1 cellular context compared by ENCODE assay signal in the genomic region with DNA sequence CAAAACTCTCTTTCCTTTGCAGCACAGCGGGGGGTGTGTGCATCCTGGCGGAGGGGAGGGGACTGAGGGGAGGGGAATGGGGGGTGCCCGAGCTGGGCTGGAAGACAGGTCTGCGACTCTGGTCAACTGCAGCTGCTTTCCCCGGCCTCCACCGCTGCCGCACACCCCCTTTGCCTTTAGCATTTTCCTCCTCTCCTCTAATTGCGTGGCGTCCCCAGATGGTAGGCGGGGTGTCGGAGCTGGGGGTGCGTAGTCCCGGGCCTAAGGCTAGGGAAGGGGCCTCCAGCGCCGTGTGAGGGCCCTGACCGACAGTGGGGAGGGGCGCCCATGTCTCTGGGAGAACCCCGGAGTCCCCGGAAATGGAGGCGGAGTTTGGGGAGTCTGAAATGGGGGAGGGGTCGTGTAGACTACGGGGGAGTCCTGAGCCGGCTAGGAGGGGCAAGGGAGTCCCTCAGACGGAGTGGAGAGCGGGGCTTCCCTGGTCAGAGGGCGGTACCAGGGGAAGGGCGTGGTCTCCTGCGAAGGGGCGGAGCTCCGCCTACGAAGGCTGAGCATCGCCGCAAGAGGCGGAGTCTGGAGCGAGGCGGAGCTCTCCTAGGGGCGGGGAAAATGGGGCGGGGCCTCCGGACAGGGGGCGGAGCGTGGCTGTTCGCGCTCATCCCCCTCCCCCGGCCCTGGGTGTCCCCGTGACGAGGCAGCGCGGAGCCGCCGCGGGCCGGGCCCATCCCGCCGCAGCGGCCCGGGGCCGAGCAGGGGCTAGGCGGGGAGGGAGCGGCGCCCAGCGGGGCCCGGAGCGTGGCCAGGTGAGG.
TF ChIP-seq lines count a peak whose summit lies in the region.

A gene with protein sequence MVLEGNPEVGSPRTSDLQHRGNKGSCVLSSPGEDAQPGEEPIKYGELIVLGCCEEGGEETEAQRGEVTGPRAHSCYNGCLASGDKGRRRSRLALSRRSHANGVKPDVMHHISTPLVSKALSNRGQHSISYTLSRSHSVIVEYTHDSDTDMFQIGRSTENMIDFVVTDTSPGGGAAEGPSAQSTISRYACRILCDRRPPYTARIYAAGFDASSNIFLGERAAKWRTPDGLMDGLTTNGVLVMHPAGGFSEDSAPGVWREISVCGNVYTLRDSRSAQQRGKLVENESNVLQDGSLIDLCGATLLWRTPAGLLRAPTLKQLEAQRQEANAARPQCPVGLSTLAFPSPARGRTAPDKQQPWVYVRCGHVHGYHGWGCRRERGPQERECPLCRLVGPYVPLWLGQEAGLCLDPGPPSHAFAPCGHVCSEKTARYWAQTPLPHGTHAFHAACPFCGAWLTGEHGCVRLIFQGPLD (plus strand): TSS at position 681 of the 809 bp plus-strand sequence. CDS start 1,224 bp downstream, outside the sequence.

TF ChIP-seq in K562, 482 proteins besides CTCF, POLR2A, EP300 and RAD21 (continued from another document):
- TF ChIP-seq, protein P1, sequence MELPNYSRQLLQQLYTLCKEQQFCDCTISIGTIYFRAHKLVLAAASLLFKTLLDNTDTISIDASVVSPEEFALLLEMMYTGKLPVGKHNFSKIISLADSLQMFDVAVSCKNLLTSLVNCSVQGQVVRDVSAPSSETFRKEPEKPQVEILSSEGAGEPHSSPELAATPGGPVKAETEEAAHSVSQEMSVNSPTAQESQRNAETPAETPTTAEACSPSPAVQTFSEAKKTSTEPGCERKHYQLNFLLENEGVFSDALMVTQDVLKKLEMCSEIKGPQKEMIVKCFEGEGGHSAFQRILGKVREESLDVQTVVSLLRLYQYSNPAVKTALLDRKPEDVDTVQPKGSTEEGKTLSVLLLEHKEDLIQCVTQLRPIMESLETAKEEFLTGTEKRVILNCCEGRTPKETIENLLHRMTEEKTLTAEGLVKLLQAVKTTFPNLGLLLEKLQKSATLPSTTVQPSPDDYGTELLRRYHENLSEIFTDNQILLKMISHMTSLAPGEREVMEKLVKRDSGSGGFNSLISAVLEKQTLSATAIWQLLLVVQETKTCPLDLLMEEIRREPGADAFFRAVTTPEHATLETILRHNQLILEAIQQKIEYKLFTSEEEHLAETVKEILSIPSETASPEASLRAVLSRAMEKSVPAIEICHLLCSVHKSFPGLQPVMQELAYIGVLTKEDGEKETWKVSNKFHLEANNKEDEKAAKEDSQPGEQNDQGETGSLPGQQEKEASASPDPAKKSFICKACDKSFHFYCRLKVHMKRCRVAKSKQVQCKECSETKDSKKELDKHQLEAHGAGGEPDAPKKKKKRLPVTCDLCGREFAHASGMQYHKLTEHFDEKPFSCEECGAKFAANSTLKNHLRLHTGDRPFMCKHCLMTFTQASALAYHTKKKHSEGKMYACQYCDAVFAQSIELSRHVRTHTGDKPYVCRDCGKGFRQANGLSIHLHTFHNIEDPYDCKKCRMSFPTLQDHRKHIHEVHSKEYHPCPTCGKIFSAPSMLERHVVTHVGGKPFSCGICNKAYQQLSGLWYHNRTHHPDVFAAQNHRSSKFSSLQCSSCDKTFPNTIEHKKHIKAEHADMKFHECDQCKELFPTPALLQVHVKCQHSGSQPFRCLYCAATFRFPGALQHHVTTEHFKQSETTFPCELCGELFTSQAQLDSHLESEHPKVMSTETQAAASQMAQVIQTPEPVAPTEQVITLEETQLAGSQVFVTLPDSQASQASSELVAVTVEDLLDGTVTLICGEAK (IDR thresholded peaks at IDR 0.05), result 0 out of 2 replicates have a peak, but pooled peaks have one; percentile 18
- TF ChIP-seq, protein P1 (CRISPR knock-in tag; IDR thresholded peaks at IDR 0.05), result no peak
- TF ChIP-seq PHF20 (IDR thresholded peaks at IDR 0.05; ENCODE audit: partially characterized antibody) (peak; percentile 15), ZC3H8 (IDR thresholded peaks at IDR 0.05) (no peak), ELF2 (CRISPR knock-in tag; IDR thresholded peaks at IDR 0.05) (no peak), FOXP1 (CRISPR knock-in tag; IDR thresholded peaks at IDR 0.05) (no peak), MEF2A (IDR thresholded peaks at IDR 0.05; ENCODE audit: control insufficient read depth, low read depth, low read length) (no peak), ZNF696 (CRISPR knock-in tag; conservative IDR thresholded peaks at IDR 0.05) (no peak), TAF1 (IDR thresholded peaks at IDR 0.05; ENCODE audit: control insufficient read depth, extremely low read depth, insufficient read depth, low read length, severe bottlenecking) (no peak), STAT5A (IDR thresholded peaks at IDR 0.05; ENCODE audit: borderline replicate concordance, low read length) (no peak), ZNF699 (CRISPR knock-in tag; IDR thresholded peaks at IDR 0.05; ENCODE audit: insufficient replicate concordance) (no peak), LCOR (CRISPR knock-in tag; IDR thresholded peaks at IDR 0.05) (no peak), MEF2D (tag; conservative IDR thresholded peaks at IDR 0.05; ENCODE audit: low read depth) (no peak), POLR2H (tag; IDR thresholded peaks at IDR 0.05; ENCODE audit: low read depth) (no peak), JUN (IDR thresholded peaks at IDR 0.05; ENCODE audit: borderline replicate concordance, low read depth, low read length) (no peak), JUN (CRISPR knock-in tag; IDR thresholded peaks at IDR 0.05; ENCODE audit: borderline replicate concordance) (no peak), KLF10 (CRISPR knock-in tag; IDR thresholded peaks at IDR 0.05) (no peak), HDGF (IDR thresholded peaks at IDR 0.05) (no peak), OTX1 (CRISPR knock-in tag; IDR thresholded peaks at IDR 0.05) (peak; percentile 86), RBFOX2 (IDR thresholded peaks at IDR 0.05; ENCODE audit: low read depth, low read length) (peak; percentile 53), TEAD1 (CRISPR knock-in tag; IDR thresholded peaks at IDR 0.05) (0 out of 4 replicates have a peak, but pooled peaks of 1 of the 2 experiments have one; percentile 25), TAF15 (IDR thresholded peaks at IDR 0.05; ENCODE audit: low read depth, low read length) (no peak), ZKSCAN1 (IDR thresholded peaks at IDR 0.05; ENCODE audit: low read depth, low read length) (no peak)
- TF ChIP-seq, protein P2, sequence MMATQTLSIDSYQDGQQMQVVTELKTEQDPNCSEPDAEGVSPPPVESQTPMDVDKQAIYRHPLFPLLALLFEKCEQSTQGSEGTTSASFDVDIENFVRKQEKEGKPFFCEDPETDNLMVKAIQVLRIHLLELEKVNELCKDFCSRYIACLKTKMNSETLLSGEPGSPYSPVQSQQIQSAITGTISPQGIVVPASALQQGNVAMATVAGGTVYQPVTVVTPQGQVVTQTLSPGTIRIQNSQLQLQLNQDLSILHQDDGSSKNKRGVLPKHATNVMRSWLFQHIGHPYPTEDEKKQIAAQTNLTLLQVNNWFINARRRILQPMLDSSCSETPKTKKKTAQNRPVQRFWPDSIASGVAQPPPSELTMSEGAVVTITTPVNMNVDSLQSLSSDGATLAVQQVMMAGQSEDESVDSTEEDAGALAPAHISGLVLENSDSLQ (IDR thresholded peaks at IDR 0.05), result peak; percentile 29; the same call in 1 of the 2 replicates
- TF ChIP-seq, protein P3, sequence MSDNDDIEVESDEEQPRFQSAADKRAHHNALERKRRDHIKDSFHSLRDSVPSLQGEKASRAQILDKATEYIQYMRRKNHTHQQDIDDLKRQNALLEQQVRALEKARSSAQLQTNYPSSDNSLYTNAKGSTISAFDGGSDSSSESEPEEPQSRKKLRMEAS (CRISPR knock-in tag; IDR thresholded peaks at IDR 0.05), result no peak; the same call in 1 of the 2 replicates
- TF ChIP-seq, protein P4, sequence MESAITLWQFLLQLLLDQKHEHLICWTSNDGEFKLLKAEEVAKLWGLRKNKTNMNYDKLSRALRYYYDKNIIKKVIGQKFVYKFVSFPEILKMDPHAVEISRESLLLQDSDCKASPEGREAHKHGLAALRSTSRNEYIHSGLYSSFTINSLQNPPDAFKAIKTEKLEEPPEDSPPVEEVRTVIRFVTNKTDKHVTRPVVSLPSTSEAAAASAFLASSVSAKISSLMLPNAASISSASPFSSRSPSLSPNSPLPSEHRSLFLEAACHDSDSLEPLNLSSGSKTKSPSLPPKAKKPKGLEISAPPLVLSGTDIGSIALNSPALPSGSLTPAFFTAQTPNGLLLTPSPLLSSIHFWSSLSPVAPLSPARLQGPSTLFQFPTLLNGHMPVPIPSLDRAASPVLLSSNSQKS (CRISPR knock-in tag; IDR thresholded peaks at IDR 0.05), result no peak
- TF ChIP-seq, protein P5, sequence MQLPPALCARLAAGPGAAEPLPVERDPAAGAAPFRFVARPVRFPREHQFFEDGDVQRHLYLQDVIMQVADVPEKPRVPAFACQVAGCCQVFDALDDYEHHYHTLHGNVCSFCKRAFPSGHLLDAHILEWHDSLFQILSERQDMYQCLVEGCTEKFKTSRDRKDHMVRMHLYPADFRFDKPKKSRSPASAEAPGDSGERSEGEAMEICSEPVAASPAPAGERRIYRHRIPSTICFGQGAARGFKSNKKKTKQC (CRISPR knock-in tag; IDR thresholded peaks at IDR 0.05), result 0 out of 2 replicates have a peak, but pooled peaks have one; percentile 48
- TF ChIP-seq, protein P6, sequence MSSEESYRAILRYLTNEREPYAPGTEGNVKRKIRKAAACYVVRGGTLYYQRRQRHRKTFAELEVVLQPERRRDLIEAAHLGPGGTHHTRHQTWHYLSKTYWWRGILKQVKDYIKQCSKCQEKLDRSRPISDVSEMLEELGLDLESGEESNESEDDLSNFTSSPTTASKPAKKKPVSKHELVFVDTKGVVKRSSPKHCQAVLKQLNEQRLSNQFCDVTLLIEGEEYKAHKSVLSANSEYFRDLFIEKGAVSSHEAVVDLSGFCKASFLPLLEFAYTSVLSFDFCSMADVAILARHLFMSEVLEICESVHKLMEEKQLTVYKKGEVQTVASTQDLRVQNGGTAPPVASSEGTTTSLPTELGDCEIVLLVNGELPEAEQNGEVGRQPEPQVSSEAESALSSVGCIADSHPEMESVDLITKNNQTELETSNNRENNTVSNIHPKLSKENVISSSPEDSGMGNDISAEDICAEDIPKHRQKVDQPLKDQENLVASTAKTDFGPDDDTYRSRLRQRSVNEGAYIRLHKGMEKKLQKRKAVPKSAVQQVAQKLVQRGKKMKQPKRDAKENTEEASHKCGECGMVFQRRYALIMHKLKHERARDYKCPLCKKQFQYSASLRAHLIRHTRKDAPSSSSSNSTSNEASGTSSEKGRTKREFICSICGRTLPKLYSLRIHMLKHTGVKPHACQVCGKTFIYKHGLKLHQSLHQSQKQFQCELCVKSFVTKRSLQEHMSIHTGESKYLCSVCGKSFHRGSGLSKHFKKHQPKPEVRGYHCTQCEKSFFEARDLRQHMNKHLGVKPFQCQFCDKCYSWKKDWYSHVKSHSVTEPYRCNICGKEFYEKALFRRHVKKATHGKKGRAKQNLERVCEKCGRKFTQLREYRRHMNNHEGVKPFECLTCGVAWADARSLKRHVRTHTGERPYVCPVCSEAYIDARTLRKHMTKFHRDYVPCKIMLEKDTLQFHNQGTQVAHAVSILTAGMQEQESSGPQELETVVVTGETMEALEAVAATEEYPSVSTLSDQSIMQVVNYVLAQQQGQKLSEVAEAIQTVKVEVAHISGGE (CRISPR knock-in tag; IDR thresholded peaks at IDR 0.05), result no peak
- TF ChIP-seq, protein P7, sequence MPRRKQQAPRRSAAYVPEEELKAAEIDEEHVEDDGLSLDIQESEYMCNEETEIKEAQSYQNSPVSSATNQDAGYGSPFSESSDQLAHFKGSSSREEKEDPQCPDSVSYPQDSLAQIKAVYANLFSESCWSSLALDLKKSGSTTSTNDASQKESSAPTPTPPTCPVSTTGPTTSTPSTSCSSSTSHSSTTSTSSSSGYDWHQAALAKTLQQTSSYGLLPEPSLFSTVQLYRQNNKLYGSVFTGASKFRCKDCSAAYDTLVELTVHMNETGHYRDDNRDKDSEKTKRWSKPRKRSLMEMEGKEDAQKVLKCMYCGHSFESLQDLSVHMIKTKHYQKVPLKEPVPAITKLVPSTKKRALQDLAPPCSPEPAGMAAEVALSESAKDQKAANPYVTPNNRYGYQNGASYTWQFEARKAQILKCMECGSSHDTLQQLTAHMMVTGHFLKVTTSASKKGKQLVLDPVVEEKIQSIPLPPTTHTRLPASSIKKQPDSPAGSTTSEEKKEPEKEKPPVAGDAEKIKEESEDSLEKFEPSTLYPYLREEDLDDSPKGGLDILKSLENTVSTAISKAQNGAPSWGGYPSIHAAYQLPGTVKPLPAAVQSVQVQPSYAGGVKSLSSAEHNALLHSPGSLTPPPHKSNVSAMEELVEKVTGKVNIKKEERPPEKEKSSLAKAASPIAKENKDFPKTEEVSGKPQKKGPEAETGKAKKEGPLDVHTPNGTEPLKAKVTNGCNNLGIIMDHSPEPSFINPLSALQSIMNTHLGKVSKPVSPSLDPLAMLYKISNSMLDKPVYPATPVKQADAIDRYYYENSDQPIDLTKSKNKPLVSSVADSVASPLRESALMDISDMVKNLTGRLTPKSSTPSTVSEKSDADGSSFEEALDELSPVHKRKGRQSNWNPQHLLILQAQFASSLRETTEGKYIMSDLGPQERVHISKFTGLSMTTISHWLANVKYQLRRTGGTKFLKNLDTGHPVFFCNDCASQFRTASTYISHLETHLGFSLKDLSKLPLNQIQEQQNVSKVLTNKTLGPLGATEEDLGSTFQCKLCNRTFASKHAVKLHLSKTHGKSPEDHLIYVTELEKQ (CRISPR knock-in tag; IDR thresholded peaks at IDR 0.05), result no peak
